Comparison of ENCODE assay signal across 20 cellular contexts in genomic region chr9:116133163-116133562, GRCh38. TPM values are rescaled to one million over a fixed set of nuclear protein-coding genes. Genes with fewer than 3 reads are reported as not detected.
"Had no signal": no experiment of that assay in that cellular context is flagged by ENCODE, and none has a peak within 500 bp of the region (broad histone marks: within the 10 kb centered on the region; RNA-seq: fewer than 3 reads in every experiment).

No MANE protein-coding gene starts in this region.

- H3K4me1 Mint-ChIP-seq: endodermal cell; naive thymus-derived CD8-positive, alpha-beta T cell; stimulated activated naive B cell treated with anti-CD40 and anti-IgM and Interleukin-4, amounts not matched to agents 10 μg/mL and 1 μg/mL and 100 μg/mL, for 72 hours had no signal

- H3K27ac ChIP-seq: coronary artery, heart left ventricle, neutrophil, spleen had no signal

- H3K27me3 Mint-ChIP-seq: stimulated activated naive B cell treated with anti-CD40 and anti-IgM and Interleukin-4, amounts not matched to agents 10 μg/mL and 1 μg/mL and 100 μg/mL, for 72 hours had no signal

- H3K4me3 ChIP-seq: coronary artery, heart left ventricle, mucosa of descending colon, spleen had no signal

- H3K36me3 ChIP-seq: heart left ventricle, neutrophil, spleen had no signal

- FAIRE-seq: endothelial cell of umbilical vein, frontal cortex, islet of Langerhans had no signal

- H3K27ac Mint-ChIP-seq: endodermal cell; naive thymus-derived CD8-positive, alpha-beta T cell; stimulated activated naive B cell treated with anti-CD40 and anti-IgM and Interleukin-4, amounts not matched to agents 10 μg/mL and 1 μg/mL and 100 μg/mL, for 72 hours had no signal

- H3K36me3 Mint-ChIP-seq: stimulated activated naive B cell treated with anti-CD40 and anti-IgM and Interleukin-4, amounts not matched to agents 10 μg/mL and 1 μg/mL and 100 μg/mL, for 72 hours had no signal

- H3K27me3 ChIP-seq: heart left ventricle, neutrophil, spleen had no signal

- H3K9me3 ChIP-seq: mucosa of descending colon, neutrophil had no signal

- H3K4me1 ChIP-seq: heart left ventricle, spleen had no signal

- DNase-seq: effector CD4-positive, alpha-beta T cell; endodermal cell; heart left ventricle; hypothalamus; kidney glomerular epithelial cell; mucosa of descending colon; naive thymus-derived CD8-positive, alpha-beta T cell; posterior cingulate gyrus; spleen; stimulated activated CD4-positive, alpha-beta T cell treated with anti-CD3 and anti-CD28 coated beads, Interleukin-15, amount 100 ng/mL, for 24 hours; stimulated activated CD4-positive, alpha-beta T cell treated with anti-CD3 and anti-CD28 coated beads, Interleukin-1b, Interleukin-23, amount 100 ng/mL, for 48 hours; stimulated activated CD4-positive, alpha-beta T cell treated with anti-CD3 and anti-CD28 coated beads, Interleukin-4, amount 100 ng/mL, for 24 hours; stimulated activated naive B cell treated with anti-CD40 and anti-IgM and Interleukin-4, amounts not matched to agents 10 μg/mL and 1 μg/mL and 100 μg/mL, for 72 hours; trophoblast cell had no signal

- ATAC-seq: heart left ventricle; mucosa of descending colon; naive thymus-derived CD8-positive, alpha-beta T cell; sciatic nerve; stimulated activated naive B cell treated with anti-CD40 and anti-IgM and Interleukin-4, amounts not matched to agents 10 μg/mL and 1 μg/mL and 100 μg/mL, for 72 hours had no signal

- H3K4me3 Mint-ChIP-seq: endodermal cell; naive thymus-derived CD8-positive, alpha-beta T cell; stimulated activated naive B cell treated with anti-CD40 and anti-IgM and Interleukin-4, amounts not matched to agents 10 μg/mL and 1 μg/mL and 100 μg/mL, for 72 hours had no signal

RNA-seq across cellular contexts. Expression of gene PAPPA, which starts 20.4 kb away (rescaled TPM):
- total RNA-seq: naive thymus-derived CD8-positive, alpha-beta T cell had no signal
